16 cellular contexts compared by ENCODE assay signal in the genomic region with DNA sequence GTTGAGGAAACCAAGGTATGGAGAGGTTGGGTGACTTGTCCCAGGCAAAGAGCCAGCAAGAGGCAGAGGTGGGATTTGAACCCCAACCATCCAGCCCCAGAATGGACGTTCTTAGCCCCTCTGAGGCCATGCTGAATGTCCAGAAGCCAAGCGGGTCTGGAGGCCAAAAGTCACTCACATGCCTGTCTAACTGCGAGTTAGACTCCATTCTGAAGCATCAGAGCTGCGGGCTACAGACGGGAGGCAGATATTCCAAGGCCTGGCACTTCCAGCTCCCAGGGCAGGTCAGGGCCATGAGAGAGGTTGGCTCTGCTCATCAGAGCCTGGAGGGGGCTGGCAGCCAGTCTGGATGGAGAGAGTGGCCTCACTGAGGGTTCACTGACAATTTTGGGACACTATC.
DNase-seq lines count a peak whose midpoint lies in the region; FAIRE-seq and TF ChIP-seq lines count a peak whose summit lies in the region.
"Had no signal": no experiment of that assay in that cellular context is flagged by ENCODE, and none has a peak within 500 bp of the region (broad histone marks: within the 10 kb centered on the region; RNA-seq: fewer than 3 reads in every experiment).

No MANE protein-coding gene starts in this region.

- TF ChIP-seq CTCF in H9 (conservative IDR thresholded peaks at IDR 0.05) = no peak
- no peak for TF ChIP-seq CTCF in kidney (IDR thresholded peaks at IDR 0.05; ENCODE audit: borderline replicate concordance, extremely low read depth, insufficient read depth)
- TF ChIP-seq CTCF in spleen (IDR thresholded peaks at IDR 0.05 in 8 of 11, conservative IDR thresholded peaks at IDR 0.05 in 3 of 11) = no peak
- TF ChIP-seq CTCF in GM13977 (IDR thresholded peaks at IDR 0.05; ENCODE audit: extremely low read depth, insufficient read depth, missing control alignments) = no peak

- H3K18ac ChIP-seq in H9 (ENCODE audit: insufficient read length, low read depth, low read length) = no peak overlapping the region

- H2AK5ac ChIP-seq in H9 (ENCODE audit: insufficient read length, low read length) = no peak overlapping the region

- H2BK12ac ChIP-seq in H9 (ENCODE audit: insufficient read length, low read depth, low read length) = no peak overlapping the region

- H2BK15ac ChIP-seq in H9 (ENCODE audit: low read depth, low read length) = no peak overlapping the region

- no peak overlapping the region for H3K4me3 Mint-ChIP-seq in H9
- H3K4me3 Mint-ChIP-seq: CD8-positive, alpha-beta T cell had no signal

- DNase-seq in activated effector memory CD4-positive, alpha-beta T cell treated with anti-CD3 and anti-CD28 coated beads, Interleukin-2, amount 50 U/mL, for 16 hours = peak; percentile 21
- no peak for DNase-seq in activated effector memory CD4-positive, alpha-beta T cell treated with Interleukin-2 at 50 U/mL for 16 hours
- DNase-seq in H9 = peak; percentile 3
- peak; percentile 43 for DNase-seq in kidney
- DNase-seq in spleen = peak; percentile 63
- no peak for DNase-seq in GM03348 (ENCODE audit: low spot score)
- DNase-seq in GM13977 (ENCODE audit: low spot score) = no peak
- DNase-seq in NCI-H69 (lab: John Stamatoyannopoulos, UW) = no peak
- DNase-seq: DMS79, GM23248, NCI-H1092, NCI-H146, NCI-H2081 treated with DMSO at 0.1 percent for 48 hours, NCI-H510A treated with DMSO at 0.1 percent for 48 hours had no signal

- no peak overlapping the region for H3T11ph ChIP-seq in H9 (ENCODE audit: low read length)

- H3K14ac ChIP-seq in H9 (ENCODE audit: insufficient read depth, low read length) = no peak overlapping the region

- no peak overlapping the region for H3K4me3 ChIP-seq in kidney (ENCODE audit: low read length in 2 of 2)
- H3K4me3 ChIP-seq in spleen = no peak overlapping the region
- H3K4me3 ChIP-seq: GM23248 had no signal

- H3K56ac ChIP-seq in H9 (ENCODE audit: insufficient read length, low read depth, low read length) = no peak overlapping the region

- H3K4me1 ChIP-seq in H9 (ENCODE audit: insufficient read depth, low read length) = no peaks in the 10 kb centered on the region
- H3K4me1 ChIP-seq in kidney (ENCODE audit: control insufficient read depth in 1 of 2, insufficient read depth in 1 of 2, low read depth in 1 of 2, low read length in 2 of 2) = no peaks in the 10 kb centered on the region
- no peaks in the 10 kb centered on the region for H3K4me1 ChIP-seq in spleen

- no peak overlapping the region for H2BK120ac ChIP-seq in H9 (ENCODE audit: low read depth, low read length, poor library complexity, severe bottlenecking)

- H3K36me3 Mint-ChIP-seq in H9 (ENCODE audit: insufficient read depth in 1 of 3, low read depth in 3 of 3) = no peaks in the 10 kb centered on the region
- H3K36me3 Mint-ChIP-seq: CD8-positive, alpha-beta T cell had no signal

- H3K9me3 ChIP-seq in H9 (ENCODE audit: control insufficient read depth, low read depth, low read length) (no peaks in the 10 kb centered on the region), kidney (ENCODE audit: control insufficient read depth in 1 of 2, low read length in 2 of 2) (no peaks in the 10 kb centered on the region), spleen (no peaks in the 10 kb centered on the region)

- no peaks in the 10 kb centered on the region for H4K20me1 ChIP-seq in H9 (ENCODE audit: control insufficient read depth, insufficient read depth, insufficient read length)

- no peak overlapping the region for H3K27ac ChIP-seq in H9 (ENCODE audit: insufficient read length, low read depth, low read length)
- no peak overlapping the region for H3K27ac ChIP-seq in kidney (ENCODE audit: low read depth in 2 of 2, low read length in 2 of 2)
- no peak overlapping the region for H3K27ac ChIP-seq in spleen
- H3K27ac ChIP-seq: GM23248 had no signal

- no peak overlapping the region for H3K4me2 ChIP-seq in H9 (ENCODE audit: insufficient read depth, insufficient read length, low read length)

- no peaks in the 10 kb centered on the region for H3K23me2 ChIP-seq in H9 (ENCODE audit: insufficient read length, low read depth, low read length, poor library complexity, severe bottlenecking)

- no peaks in the 10 kb centered on the region for H3K79me1 ChIP-seq in H9 (ENCODE audit: insufficient read depth, low read depth, low read length, poor library complexity, severe bottlenecking)

- H3K79me2 ChIP-seq in H9 (ENCODE audit: insufficient read depth, low read length) = no peaks in the 10 kb centered on the region

- H3K27me3 Mint-ChIP-seq in H9 (ENCODE audit: low read depth) = peaks cover 48% of the 10 kb centered on the region

- no peaks in the 10 kb centered on the region for H3K27me3 ChIP-seq in H9 (ENCODE audit: insufficient read depth, low read length)
- peaks cover 0 to 41% (median 0%) of the 10 kb centered on the region in 7 donors for H3K27me3 ChIP-seq in spleen (replicated peaks in 1 of 7)

- TF ChIP-seq POLR2A in spleen (IDR thresholded peaks at IDR 0.05) = no peak

- no peaks in the 10 kb centered on the region; a peak in 1 of 5 replicates for H3K9me3 Mint-ChIP-seq in H9
- H3K9me3 Mint-ChIP-seq: CD8-positive, alpha-beta T cell had no signal

- no peak overlapping the region for H2BK5ac ChIP-seq in H9 (ENCODE audit: insufficient read length, low read length)

- no peak overlapping the region for H4K8ac ChIP-seq in H9 (replicated peaks; ENCODE audit: insufficient read length, low read depth, low read length)

- no peak overlapping the region for H3K27ac Mint-ChIP-seq in H9
- H3K27ac Mint-ChIP-seq: CD8-positive, alpha-beta T cell had no signal

- no peaks in the 10 kb centered on the region for H3K4me1 Mint-ChIP-seq in H9

- FAIRE-seq in kidney (lab: Jason Lieb, UNC) = no peak
- FAIRE-seq: D721Med had no signal

- H4K91ac ChIP-seq in H9 (ENCODE audit: insufficient read length, low read depth, low read length) = no peak overlapping the region

- no peak overlapping the region for H3K4ac ChIP-seq in H9 (ENCODE audit: low read depth, low read length)

- in situ Hi-C loops in GM13977 (cut with MboI; ENCODE audit: low pct_unique_long_range_greater_than_20kb, low sequenced_read_pairs, unreplicated experiment) = no loop called here

- H3K36me3 ChIP-seq in kidney (ENCODE audit: control insufficient read depth in 1 of 2, insufficient read depth in 2 of 2, low read length in 2 of 2) (no peaks in the 10 kb centered on the region), spleen (no peaks in the 10 kb centered on the region)

- H3K9ac ChIP-seq in H9 (ENCODE audit: extremely low read depth, insufficient read length, low read length) (no peak overlapping the region), kidney (ENCODE audit: low read length in 2 of 2) (no peak overlapping the region)
- H3K9ac ChIP-seq: GM23248 had no signal

- no peak overlapping the region for H4K5ac ChIP-seq in H9 (ENCODE audit: insufficient read length, low read depth, low read length)

- no peak overlapping the region for H3K23ac ChIP-seq in H9 (ENCODE audit: insufficient read length, low read depth, low read length)

- intact Hi-C loops in kidney (cut with DNase I) (no loop called here), spleen (cut with DNase I; ENCODE audit: low total_unique reads) (no loop called here)

- no CpG with 5 or more reads among the region's 5 CpGs for WGBS in H9 (ENCODE audit: extremely low coverage, insufficient read length, low lambda C conversion rate)
- WGBS in spleen, 5 donors = 59 to 85% (median 73%) methylated on average over 4 to 5 of the region's 5 CpGs

- H2BK20ac ChIP-seq in H9 (ENCODE audit: low read depth, low read length, poor library complexity, severe bottlenecking) = no peak overlapping the region

- H2AFZ ChIP-seq in H9 (ENCODE audit: low read length) = no peak overlapping the region
- H2AFZ ChIP-seq: GM23248 had no signal

Comparison
In these comparisons a context has a peak if more than half of its experiments do, and no peak if none do; other contexts are left out.
1. DNase-seq: peak in activated effector memory CD4-positive, alpha-beta T cell treated with anti-CD3 and anti-CD28 coated beads, Interleukin-2, amount 50 U/mL, for 16 hours (single experiment), H9 (single experiment), kidney (single experiment) and spleen (single experiment); none in activated effector memory CD4-positive, alpha-beta T cell treated with Interleukin-2 at 50 U/mL for 16 hours (single experiment), GM03348 (single experiment), GM13977 (single experiment) and NCI-H69 (single experiment).